Comparison of ENCODE assay signal across 33 cellular contexts in genomic region chr15:81071705-81072104, GRCh38.
DNase-seq lines count a peak whose midpoint lies in the region; ATAC-seq, FAIRE-seq and TF ChIP-seq lines count a peak whose summit lies in the region.
"Had no signal": no experiment of that assay in that cellular context is flagged by ENCODE, and none has a peak within 500 bp of the region (broad histone marks: within the 10 kb centered on the region; RNA-seq: fewer than 3 reads in every experiment).

No MANE protein-coding gene starts in this region.

- ATAC-seq in K562: no peak
- ATAC-seq in stimulated activated naive CD8-positive, alpha-beta T cell treated with anti-CD3 and anti-CD28 coated beads, Interleukin-15, Interleukin-2, amounts not matched to agents 100 U/mL and 50 U/mL, for 24 hours: no peak
- ATAC-seq in GM21423 (IDR thresholded peaks at IDR 0.05; ENCODE audit: unreplicated experiment): no peak
- ATAC-seq: A549; CD8-positive, alpha-beta T cell had no signal

- CTCF ChIA-PET in HEK293 (lab: Yijun Ruan, JAX): interaction anchor here (0.6 kb wide), 1 partner anchor 618 kb away, joined by 3 read pairs; no protein-coding TSS in a partner anchor
- CTCF ChIA-PET in K562 (lab: Yijun Ruan, JAX; ENCODE audit: low intra/inter-chr PET ratio): interaction anchor here (0.5 kb wide), 1 partner anchor 197 kb away, joined by 3 read pairs; no protein-coding TSS in a partner anchor

- peak overlapping the region; percentile 76 for H3K27ac Mint-ChIP-seq in chondrocyte (ENCODE audit: unreplicated experiment)
- H3K27ac Mint-ChIP-seq: B cell; CD14-positive monocyte; CD4-positive, alpha-beta memory T cell; CD4-positive, alpha-beta T cell; CD8-positive, alpha-beta memory T cell; CD8-positive, alpha-beta T cell had no signal

- H3K36me3 ChIP-seq in HEK293 (ENCODE audit: control insufficient read depth in 2 of 2, insufficient read depth in 1 of 2, low read length in 2 of 2): no peaks in the 10 kb centered on the region
- no peaks in the 10 kb centered on the region for H3K36me3 ChIP-seq in K562 (ENCODE audit: control insufficient read depth, insufficient read depth, low read length)
- H3K36me3 ChIP-seq: BE2C; BLaER1; BLaER1 treated with 17β-estradiol and CSF1 and Interleukin-3, amounts not matched to agents 10 nM and 100 nM had no signal

- no peak for TF ChIP-seq EP300 in K562 (IDR thresholded peaks at IDR 0.05; ENCODE audit: low read length)

- WGBS in K562 (ENCODE audit: insufficient coverage, low coverage, missing lambda C conversion rate): 62% methylated on average over 2 of the region's 2 CpGs

- TF ChIP-seq RAD21 in K562 (CRISPR knock-in tag; conservative IDR thresholded peaks at IDR 0.05 in 1 of 2, IDR thresholded peaks at IDR 0.05 in 1 of 2): no peak

- no peak overlapping the region for H2AFZ ChIP-seq in K562 (ENCODE audit: low read depth, low read length)

- H3K27me3 Mint-ChIP-seq in chondrocyte (ENCODE audit: low read depth): no peaks in the 10 kb centered on the region

- H3K27ac ChIP-seq in HEK293 (ENCODE audit: extremely low read depth, low read depth, low read length) (no peak overlapping the region), K562 (ENCODE audit: extremely low read depth, low read depth, low read length) (no peak overlapping the region)
- H3K27ac ChIP-seq: 22Rv1; A549; BLaER1; BLaER1 treated with 17β-estradiol and CSF1 and Interleukin-3, amounts not matched to agents 10 nM and 100 nM; C4-2B had no signal

- H3K4me3 ChIP-seq in HEK293 (ENCODE audit: low read depth, low read length) (no peak overlapping the region), K562 (no peak overlapping the region)
- H3K4me3 ChIP-seq: A549; BLaER1; BLaER1 treated with 17β-estradiol and CSF1 and Interleukin-3, amounts not matched to agents 10 nM and 100 nM had no signal

- no peaks in the 10 kb centered on the region for H3K27me3 ChIP-seq in K562 (ENCODE audit: control insufficient read depth in 2 of 2, insufficient read depth in 2 of 2, low read length in 2 of 2)
- H3K27me3 ChIP-seq: BE2C; BLaER1; BLaER1 treated with 17β-estradiol and CSF1 and Interleukin-3, amounts not matched to agents 10 nM and 100 nM had no signal

- H3K4me1 ChIP-seq in HEK293 (ENCODE audit: control insufficient read depth, insufficient read depth, low read length) (no peaks in the 10 kb centered on the region), K562 (replicated peaks in 1 of 2; ENCODE audit: control insufficient read depth in 2 of 2, insufficient read depth in 2 of 2, low read length in 2 of 2) (peaks cover 0 to 15% of the 10 kb centered on the region in 2 experiments; a peak in 4 of 5 replicates)
- H3K4me1 ChIP-seq: A549, BE2C, BLaER1, Caco-2 had no signal

- peaks cover 6% of the 10 kb centered on the region for H3K9me3 Mint-ChIP-seq in chondrocyte (ENCODE audit: low read depth)
- H3K9me3 Mint-ChIP-seq: CD4-positive, alpha-beta T cell; CD8-positive, alpha-beta T cell had no signal

- no peaks in the 10 kb centered on the region for H4K20me1 ChIP-seq in K562 (replicated peaks; ENCODE audit: control insufficient read depth, insufficient read depth, low read length)
- H4K20me1 ChIP-seq: BLaER1; BLaER1 treated with 17β-estradiol and CSF1 and Interleukin-3, amounts not matched to agents 10 nM and 100 nM had no signal

- H3K79me2 ChIP-seq in K562 (ENCODE audit: control insufficient read depth, insufficient read depth, low read length): no peaks in the 10 kb centered on the region

- H3K9me3 ChIP-seq in HEK293 (ENCODE audit: control insufficient read depth, insufficient read depth, low read depth, low read length) (no peaks in the 10 kb centered on the region), K562 (replicated peaks; ENCODE audit: control insufficient read depth, insufficient read depth, low read depth, low read length) (no peaks in the 10 kb centered on the region)
- H3K9me3 ChIP-seq: A549, BE2C, BLaER1, Caco-2 had no signal

- H3K4me1 Mint-ChIP-seq in chondrocyte (ENCODE audit: low read depth): peaks cover 53% of the 10 kb centered on the region
- H3K4me1 Mint-ChIP-seq: B cell; CD4-positive, alpha-beta memory T cell; CD8-positive, alpha-beta memory T cell had no signal

- DNase-seq in K562 (ENCODE audit: extremely low read depth in 1 of 4, low spot score in 3 of 4): no peak
- DNase-seq in chondrocyte (ENCODE audit: low spot score): no peak
- DNase-seq in C1 segment of cervical spinal cord (lab: John Stamatoyannopoulos, UW): no peak
- no peak for DNase-seq in stimulated activated naive CD8-positive, alpha-beta T cell treated with anti-CD3 and anti-CD28 coated beads, Interleukin-15, Interleukin-2, amounts not matched to agents 100 U/mL and 50 U/mL, for 24 hours
- DNase-seq: 8988T; ACHN; AML-193; BE2C; Caco-2; Calu3; CD4-positive, alpha-beta memory T cell; CD4-positive, alpha-beta T cell; CD4-positive, CD25-positive, alpha-beta regulatory T cell; CD8-positive, alpha-beta memory T cell; CD8-positive, alpha-beta T cell; COR-L47; DMS 273 treated with DMSO at 0.1 percent for 48 hours; DMS153; DMS53; DMS79; DMS79 treated with DMSO at 0.1 percent for 48 hours; DND-41 had no signal

- no peak for FAIRE-seq in K562 (lab: Jason Lieb, UNC)
- FAIRE-seq: A204.1, A549, D721Med had no signal

- H3K9me1 ChIP-seq in K562 (ENCODE audit: control insufficient read depth, insufficient read depth, low read length): no peaks in the 10 kb centered on the region

- no peak overlapping the region for H3K9ac ChIP-seq in K562 (ENCODE audit: insufficient read depth in 1 of 2, low read depth in 2 of 2, low read length in 2 of 2)
- H3K9ac ChIP-seq: BLaER1; BLaER1 treated with 17β-estradiol and CSF1 and Interleukin-3, amounts not matched to agents 10 nM and 100 nM had no signal

- TF ChIP-seq CTCF in HEK293 (tag by site-specific recombination; IDR thresholded peaks at IDR 0.05) (no peak), K562 (IDR thresholded peaks at IDR 0.05 in 2 of 3, conservative IDR thresholded peaks at IDR 0.05 in 1 of 3; ENCODE audit: insufficient read depth in 2 of 3, low read depth in 1 of 3, low read length in 3 of 3) (no peak), chondrocyte (IDR thresholded peaks at IDR 0.05) (no peak)

- no peak for TF ChIP-seq POLR2A in K562 (conservative IDR thresholded peaks at IDR 0.05)

- BruUV-seq in K562 (replicated peaks; lab: Mats Ljungman, UMichigan): no TSS peak

- POLR2A ChIA-PET in HEK293 (lab: Yijun Ruan, JAX): no interaction called here
- POLR2A ChIA-PET in K562 (lab: Yijun Ruan, JAX): no interaction called here

- intact Hi-C loops in K562 (cut with micrococcal nuclease): no loop called here

- no peaks in the 10 kb centered on the region for H3K36me3 Mint-ChIP-seq in chondrocyte (ENCODE audit: low read depth)
- H3K36me3 Mint-ChIP-seq: CD14-positive monocyte; CD4-positive, CD25-positive, alpha-beta regulatory T cell; CD8-positive, alpha-beta T cell had no signal

- no peak overlapping the region for H3K4me3 Mint-ChIP-seq in chondrocyte (ENCODE audit: unreplicated experiment)
- H3K4me3 Mint-ChIP-seq: B cell; CD14-positive monocyte; CD4-positive, alpha-beta memory T cell; CD4-positive, alpha-beta T cell; CD4-positive, CD25-positive, alpha-beta regulatory T cell; CD8-positive, alpha-beta memory T cell; CD8-positive, alpha-beta T cell had no signal

- no peak overlapping the region for H3K4me2 ChIP-seq in K562 (ENCODE audit: insufficient read depth, low read length)
- H3K4me2 ChIP-seq: A549, BLaER1 had no signal

- in situ Hi-C loops in K562 (cut with MboI): no loop called here

TF ChIP-seq in HEK293, 187 proteins besides CTCF, POLR2A, EP300 and RAD21:
- peak; percentile 52; the same call in 1 of the 2 replicates for TF ChIP-seq ZNF146 (tag by site-specific recombination; IDR thresholded peaks at IDR 0.05)
- no peak for TF ChIP-seq ZNF610 (tag by site-specific recombination; IDR thresholded peaks at IDR 0.05; ENCODE audit: borderline replicate concordance)
- no peak for TF ChIP-seq ZSCAN23 (tag by site-specific recombination; IDR thresholded peaks at IDR 0.05)
- TF ChIP-seq ZBTB20 (tag by site-specific recombination; IDR thresholded peaks at IDR 0.05): no peak

TF ChIP-seq in K562, 482 proteins besides CTCF, POLR2A, EP300 and RAD21:
- TF ChIP-seq CCAR2 (IDR thresholded peaks at IDR 0.05; ENCODE audit: low read depth, low read length) (no peak), BCOR (IDR thresholded peaks at IDR 0.05) (peak; percentile 56; the same call in 1 of the 2 replicates), RBM25 (IDR thresholded peaks at IDR 0.05; ENCODE audit: low read depth, low read length, severe bottlenecking) (peak; percentile 30), ZNF766 (CRISPR knock-in tag; conservative IDR thresholded peaks at IDR 0.05) (no peak), KDM1A (IDR thresholded peaks at IDR 0.05) (peak in 1 of 2 experiments; percentile 29; a peak in 1 of 4 replicates), ZNF146 (CRISPR knock-in tag; IDR thresholded peaks at IDR 0.05; ENCODE audit: unreplicated experiment) (peak; percentile 88)

Comparison
In these comparisons a context has a peak if more than half of its experiments do, and no peak if none do; other contexts are left out.
1. Of the 44 proteins assayed by ChIP-seq in both K562 and HEK293: peak only in K562: none; only in HEK293: none; in both: ZNF146; in neither: 43.